Comparison of ENCODE assay signal across 20 cellular contexts in the genomic region with DNA sequence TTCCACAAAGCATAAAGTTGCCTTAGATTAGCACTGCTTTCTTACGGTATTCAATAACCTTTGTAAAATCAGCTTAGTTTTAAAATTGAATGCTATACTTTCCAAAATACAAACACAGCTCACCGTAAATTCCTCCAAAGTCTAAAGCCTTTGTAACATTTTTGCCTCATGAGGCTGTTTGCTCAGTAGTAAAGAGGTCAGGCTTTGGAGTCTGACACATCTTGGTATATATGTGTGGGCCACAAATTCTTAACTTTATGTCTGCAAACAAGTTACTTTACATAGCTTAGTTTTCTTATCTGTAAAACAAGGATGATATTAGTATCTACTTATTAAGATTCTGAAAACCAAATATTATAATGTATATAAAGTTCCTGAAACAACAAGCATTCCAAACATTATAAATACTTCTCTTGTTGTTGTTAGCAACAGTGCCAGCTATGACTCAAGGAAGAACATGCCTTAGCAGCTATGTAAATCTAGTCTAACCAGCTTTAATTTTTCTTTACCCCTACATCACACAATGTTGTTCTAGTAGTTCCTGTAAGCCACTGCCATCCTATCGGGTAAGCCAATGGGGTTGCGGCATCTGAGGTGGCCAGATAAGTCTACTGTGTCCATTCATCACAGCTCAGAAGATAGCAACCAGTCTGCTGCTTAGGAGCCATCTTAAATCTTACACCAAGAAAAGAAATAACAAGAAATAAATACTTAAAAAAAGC.
DNase-seq lines count a peak whose midpoint lies in the region; ATAC-seq and TF ChIP-seq lines count a peak whose summit lies in the region.
"Had no signal": no experiment of that assay in that cellular context is flagged by ENCODE, and none has a peak within 500 bp of the region (broad histone marks: within the 10 kb centered on the region; RNA-seq: fewer than 3 reads in every experiment).

No MANE protein-coding gene starts in this region.

- no peak overlapping the region for H3K4me2 ChIP-seq in smooth muscle cell
- no peak overlapping the region for H3K4me2 ChIP-seq in Karpas-422 (ENCODE audit: low read depth, low read length, poor library complexity, severe bottlenecking)

- H3K9me3 ChIP-seq in RWPE2 (ENCODE audit: severe bottlenecking) (no peaks in the 10 kb centered on the region), smooth muscle cell (replicated peaks; ENCODE audit: low read depth) (no peaks in the 10 kb centered on the region), Karpas-422 (ENCODE audit: low read length) (no peaks in the 10 kb centered on the region)
- H3K9me3 ChIP-seq: BE2C, SJCRH30 had no signal

- H2AFZ ChIP-seq in smooth muscle cell (ENCODE audit: low read depth) (no peak overlapping the region), Karpas-422 (ENCODE audit: low read length) (no peak overlapping the region)

- H3F3A ChIP-seq in smooth muscle cell (ENCODE audit: low read depth): no peaks in the 10 kb centered on the region

- no peak overlapping the region for H3K9ac ChIP-seq in smooth muscle cell (ENCODE audit: low read depth)
- no peak overlapping the region for H3K9ac ChIP-seq in Karpas-422 (ENCODE audit: low read length)

- WGBS in smooth muscle cell (ENCODE audit: low lambda C conversion rate): 82% methylated on average over 4 of the region's 4 CpGs

- H3K27ac ChIP-seq in RWPE2 (ENCODE audit: poor library complexity, severe bottlenecking) (no peak overlapping the region), epithelial cell of prostate (no peak overlapping the region), smooth muscle cell (ENCODE audit: low read depth) (peak overlapping the region; percentile 61), Karpas-422 (ENCODE audit: low read length) (no peak overlapping the region)
- H3K27ac ChIP-seq: 22Rv1, SJCRH30 had no signal

- H3K4me3 ChIP-seq in RWPE2 (ENCODE audit: severe bottlenecking) (no peak overlapping the region), smooth muscle cell (no peak overlapping the region), Karpas-422 (ENCODE audit: low read length) (no peak overlapping the region)
- H3K4me3 ChIP-seq: SJCRH30 had no signal

- H3K4me1 ChIP-seq in RWPE2 (ENCODE audit: insufficient read depth, poor library complexity, severe bottlenecking): no peaks in the 10 kb centered on the region
- no peaks in the 10 kb centered on the region for H3K4me1 ChIP-seq in smooth muscle cell (ENCODE audit: low read depth)
- H3K4me1 ChIP-seq in Karpas-422 (ENCODE audit: low read length): no peaks in the 10 kb centered on the region
- H3K4me1 ChIP-seq: BE2C, SJCRH30 had no signal

- DNase-seq in SIG-M5 treated with dmso at 0.1 percent for 504 hours (lab: John Stamatoyannopoulos, UW; ENCODE audit: unreplicated experiment): peak; percentile 42
- no peak for DNase-seq in SIG-M5 (lab: John Stamatoyannopoulos, UW)
- no peak for DNase-seq in RWPE2 (ENCODE audit: low spot score)
- DNase-seq in epithelial cell of prostate (ENCODE audit: low read depth, low spot score): peak; percentile 8
- no peak for DNase-seq in smooth muscle cell (lab: John Stamatoyannopoulos, UW; ENCODE audit: unreplicated experiment)
- no peak for DNase-seq in germinal center (ENCODE audit: low spot score)
- no peak for DNase-seq in Karpas-422
- DNase-seq: ACHN; BE2C; CD8-positive, alpha-beta memory T cell; DMS79 treated with DMSO at 0.1 percent for 48 hours; HCEC 1CT; NCI-H2029; NCI-H446 treated with DMSO at 0.1 percent for 48 hours; NCI-H526; NCI-H82; SJCRH30 had no signal

- no peaks in the 10 kb centered on the region for H3K9me2 ChIP-seq in Karpas-422 (replicated peaks; ENCODE audit: insufficient read depth, low read length)

- peak; percentile 54 for ATAC-seq in RWPE2 (ENCODE audit: low read depth)
- ATAC-seq in HG02610 (IDR thresholded peaks at IDR 0.05; ENCODE audit: unreplicated experiment): no peak
- ATAC-seq: Panc1 had no signal

- H3K36me3 ChIP-seq in RWPE2 (ENCODE audit: low read depth) (no peaks in the 10 kb centered on the region), smooth muscle cell (ENCODE audit: low read depth) (no peaks in the 10 kb centered on the region), Karpas-422 (ENCODE audit: insufficient read depth, low read length) (no peaks in the 10 kb centered on the region)
- H3K36me3 ChIP-seq: BE2C, SJCRH30 had no signal

- no peaks in the 10 kb centered on the region for H3K79me2 ChIP-seq in smooth muscle cell (ENCODE audit: low read depth)
- no peaks in the 10 kb centered on the region for H3K79me2 ChIP-seq in Karpas-422 (ENCODE audit: low read length)

- no peaks in the 10 kb centered on the region for H3K27me3 ChIP-seq in RWPE2 (ENCODE audit: insufficient read depth, poor library complexity, severe bottlenecking)
- no peaks in the 10 kb centered on the region for H3K27me3 ChIP-seq in smooth muscle cell (ENCODE audit: low read depth)
- no peaks in the 10 kb centered on the region for H3K27me3 ChIP-seq in Karpas-422 (ENCODE audit: low read length)
- H3K27me3 ChIP-seq: BE2C, SJCRH30 had no signal

- TF ChIP-seq CTCF in RWPE2 (IDR thresholded peaks at IDR 0.05; ENCODE audit: poor library complexity, severe bottlenecking) (no peak), smooth muscle cell (IDR thresholded peaks at IDR 0.05; ENCODE audit: borderline replicate concordance, insufficient read depth, poor library complexity, severe bottlenecking) (no peak)

- no peaks in the 10 kb centered on the region for H4K20me1 ChIP-seq in smooth muscle cell (ENCODE audit: low read depth)
- H4K20me1 ChIP-seq in Karpas-422 (ENCODE audit: insufficient read depth, low read depth, low read length): no peaks in the 10 kb centered on the region

Comparison
In these comparisons a context has a peak if more than half of its experiments do, and no peak if none do; other contexts are left out.
1. DNase-seq: peak in SIG-M5 treated with dmso at 0.1 percent for 504 hours (single experiment) and epithelial cell of prostate (single experiment); none in SIG-M5 (single experiment), RWPE2 (single experiment), smooth muscle cell (single experiment), germinal center (single experiment) and Karpas-422 (single experiment).